In genomic region chr7:91846436-91846835, GRCh38 we compare ENCODE assay signal across 23 cellular contexts. TPM values are rescaled to one million over a fixed set of nuclear protein-coding genes. Genes with fewer than 3 reads are reported as not detected.
DNase-seq lines count a peak whose midpoint lies in the region; ATAC-seq and TF ChIP-seq lines count a peak whose summit lies in the region.
"Had no signal": no experiment of that assay in that cellular context is flagged by ENCODE, and none has a peak within 500 bp of the region (broad histone marks: within the 10 kb centered on the region; RNA-seq: fewer than 3 reads in every experiment).

No MANE protein-coding gene starts in this region.

- DNase-seq in BJ (ENCODE audit: low read depth) (peak; percentile 9), M059J (ENCODE audit: low read depth) (peak; percentile 13), choroid plexus epithelial cell (ENCODE audit: low read depth) (peak; percentile 60), non-pigmented ciliary epithelial cell (ENCODE audit: low read depth) (peak; percentile 13)
- no peak for DNase-seq in naive thymus-derived CD8-positive, alpha-beta T cell
- no peak for DNase-seq in activated CD4-positive, alpha-beta T cell treated with anti-CD3 and anti-CD28 coated beads, Interleukin-2, amount 50 U/mL, for 1 hour
- DNase-seq: CD4-positive, CD25-positive, alpha-beta regulatory T cell; COR-L47; DMS 273 treated with DMSO at 0.1 percent for 48 hours; DND-41; GDM1; KG1; MG63; NCI-H1048; NCI-H1436; NCI-H2029; SJCRH30 had no signal

- H3K4me3 ChIP-seq in BJ (ENCODE audit: low read depth, low read length): no peak overlapping the region
- no peak overlapping the region for H3K4me3 ChIP-seq in choroid plexus epithelial cell (ENCODE audit: low read depth, low read length)
- H3K4me3 ChIP-seq: GM12878, MG63, SJCRH30 had no signal

- POLR2A ChIA-PET in BJ (lab: Charles Lee): no interaction called here
- POLR2A ChIA-PET in naive thymus-derived CD8-positive, alpha-beta T cell (lab: Charles Lee): no interaction called here

- H3K9me3 Mint-ChIP-seq in naive thymus-derived CD8-positive, alpha-beta T cell: peaks cover 2 to 22% (median 6%) of the 10 kb centered on the region in 9 donors
- H3K9me3 Mint-ChIP-seq in stimulated activated memory B cell treated with anti-CD40 and anti-IgM and Interleukin-4, amounts not matched to agents 10 μg/mL and 1 μg/mL and 100 μg/mL, for 72 hours: peaks cover 5% of the 10 kb centered on the region

- no peak overlapping the region for H3K4me3 Mint-ChIP-seq in naive thymus-derived CD8-positive, alpha-beta T cell
- H3K4me3 Mint-ChIP-seq in stimulated activated memory B cell treated with anti-CD40 and anti-IgM and Interleukin-4, amounts not matched to agents 10 μg/mL and 1 μg/mL and 100 μg/mL, for 72 hours: no peak overlapping the region
- H3K4me3 Mint-ChIP-seq: B cell had no signal

- peaks cover 6 to 34% (median 16%) of the 10 kb centered on the region in 3 donors for H3K36me3 Mint-ChIP-seq in naive thymus-derived CD8-positive, alpha-beta T cell
- peaks cover 32% of the 10 kb centered on the region for H3K36me3 Mint-ChIP-seq in stimulated activated memory B cell treated with anti-CD40 and anti-IgM and Interleukin-4, amounts not matched to agents 10 μg/mL and 1 μg/mL and 100 μg/mL, for 72 hours

- CTCF ChIA-PET in BJ (lab: Yijun Ruan, JAX): interaction anchor here (0.6 to 0.9 kb wide), 2 partner anchors 35 to 606 kb away, joined by 3 read pairs; no protein-coding TSS in a partner anchor

- no peak for ATAC-seq in naive thymus-derived CD8-positive, alpha-beta T cell
- no peak for ATAC-seq in stimulated activated memory B cell treated with anti-CD40 and anti-IgM and Interleukin-4, amounts not matched to agents 10 μg/mL and 1 μg/mL and 100 μg/mL, for 72 hours
- ATAC-seq in HG03432 (IDR thresholded peaks at IDR 0.05; ENCODE audit: unreplicated experiment): no peak
- ATAC-seq: GM12878, HepG2, Panc1 had no signal

- peaks cover 0 to 9% (median 5%) of the 10 kb centered on the region in 4 donors for H3K4me1 Mint-ChIP-seq in naive thymus-derived CD8-positive, alpha-beta T cell
- H3K4me1 Mint-ChIP-seq in stimulated activated memory B cell treated with anti-CD40 and anti-IgM and Interleukin-4, amounts not matched to agents 10 μg/mL and 1 μg/mL and 100 μg/mL, for 72 hours: peaks cover 14% of the 10 kb centered on the region

- no peaks in the 10 kb centered on the region for H3K27me3 ChIP-seq in BJ (ENCODE audit: control insufficient read depth, insufficient read depth, low read length)
- H3K27me3 ChIP-seq: MG63, SJCRH30 had no signal

- H3K27ac Mint-ChIP-seq in naive thymus-derived CD8-positive, alpha-beta T cell: no peak overlapping the region
- H3K27ac Mint-ChIP-seq in stimulated activated memory B cell treated with anti-CD40 and anti-IgM and Interleukin-4, amounts not matched to agents 10 μg/mL and 1 μg/mL and 100 μg/mL, for 72 hours: no peak overlapping the region
- H3K27ac Mint-ChIP-seq: B cell; CD4-positive, CD25-positive, alpha-beta regulatory T cell had no signal

- H3K36me3 ChIP-seq in BJ (ENCODE audit: control insufficient read depth, insufficient read depth, low read length): no peaks in the 10 kb centered on the region
- H3K36me3 ChIP-seq: MG63 had no signal

- peaks cover 0 to 4% (median 0%) of the 10 kb centered on the region in 5 donors for H3K27me3 Mint-ChIP-seq in naive thymus-derived CD8-positive, alpha-beta T cell
- H3K27me3 Mint-ChIP-seq in stimulated activated memory B cell treated with anti-CD40 and anti-IgM and Interleukin-4, amounts not matched to agents 10 μg/mL and 1 μg/mL and 100 μg/mL, for 72 hours: no peaks in the 10 kb centered on the region
- H3K27me3 Mint-ChIP-seq: B cell; CD4-positive, CD25-positive, alpha-beta regulatory T cell had no signal

- no peak for TF ChIP-seq CTCF in BJ (IDR thresholded peaks at IDR 0.05; ENCODE audit: insufficient read depth, low read depth, low read length)
- no peak for TF ChIP-seq CTCF in choroid plexus epithelial cell (conservative IDR thresholded peaks at IDR 0.05; ENCODE audit: low read depth, low read length)

RNA-seq across cellular contexts. Expression of gene MTERF1, which starts 34.1 kb away (rescaled TPM):
- 3.6 and 7.1 TPM in 2 replicates for polyA plus RNA-seq in BJ (2011; rRNA removed)
- 4.8 TPM in 2 replicates for polyA minus RNA-seq in BJ (2011; rRNA and poly(A)+ RNA removed)
- total RNA-seq in M059J (2014; rRNA removed; shearing (Covaris generic)): 9.3 and 14.7 TPM in 2 replicates
- total RNA-seq in naive thymus-derived CD8-positive, alpha-beta T cell: 10 to 100 TPM; 33.2 to 33.7 TPM
- polyA plus RNA-seq in naive thymus-derived CD8-positive, alpha-beta T cell: 10 to 100 TPM in 1 of 3 donors, 1 to 10 TPM in 2; 8.0 to 12.1 (median 9.7) TPM

Comparison
In these comparisons a context has a peak if more than half of its experiments do, and no peak if none do; other contexts are left out.
1. DNase-seq: peak in BJ (single experiment), M059J (single experiment), choroid plexus epithelial cell (single experiment) and non-pigmented ciliary epithelial cell (single experiment); none in naive thymus-derived CD8-positive, alpha-beta T cell (0 of 10) and activated CD4-positive, alpha-beta T cell treated with anti-CD3 and anti-CD28 coated beads, Interleukin-2, amount 50 U/mL, for 1 hour (single experiment).